Comparison of ENCODE assay signal across 39 cellular contexts in genomic region chr18:52136532-52136931, GRCh38.
"Had no signal": no experiment of that assay in that cellular context is flagged by ENCODE, and none has a peak within 500 bp of the region (broad histone marks: within the 10 kb centered on the region; RNA-seq: fewer than 3 reads in every experiment).

No MANE protein-coding gene starts in this region.

- H3K9me3 ChIP-seq: adrenal gland, body of pancreas had no signal

- FAIRE-seq: astrocyte, bronchial epithelial cell had no signal

- H3K27me3 ChIP-seq: adrenal gland, ascending aorta, body of pancreas, brain microvascular endothelial cell, breast epithelium, cardiac muscle cell had no signal

- H3K4me3 ChIP-seq: adrenal gland, ascending aorta, body of pancreas, breast epithelium, cardiac muscle cell had no signal

- H3K27me3 Mint-ChIP-seq: activated naive CD4-positive, alpha-beta T cell treated with anti-CD3 and anti-CD28 coated beads, Interleukin-2, amount 10 ng/mL, durations not matched to agents 7 days and 5 days; activated naive CD4-positive, alpha-beta T cell treated with anti-CD3 and anti-CD28 coated beads, Interleukin-2, amount 50 U/mL, for 24 hours; activated naive CD8-positive, alpha-beta T cell; activated naive CD8-positive, alpha-beta T cell treated with anti-CD3 and anti-CD28 coated beads for 36 hours; activated naive CD8-positive, alpha-beta T cell treated with anti-CD3 and anti-CD28 coated beads, Interleukin-2, amount 10 ng/mL, durations not matched to agents 7 days and 5 days; activated naive CD8-positive, alpha-beta T cell treated with anti-CD3 and anti-CD28 coated beads, Interleukin-2, amount 50 U/mL, for 24 hours; activated T-cell treated with anti-CD3 and anti-CD28 coated beads, Interleukin-2, amount 50 U/mL, for 24 hours; activated T-helper 17 cell treated with anti-CD3 and anti-CD28 coated beads, Interleukin-2, amount 50 U/mL, for 72 hours; brain; central memory CD8-positive, alpha-beta T cell had no signal

- H3K27ac Mint-ChIP-seq: activated naive CD4-positive, alpha-beta T cell treated with anti-CD3 and anti-CD28 coated beads for 36 hours; activated naive CD4-positive, alpha-beta T cell treated with anti-CD3 and anti-CD28 coated beads, Interleukin-2, amount 10 ng/mL, durations not matched to agents 7 days and 5 days; activated naive CD4-positive, alpha-beta T cell treated with anti-CD3 and anti-CD28 coated beads, Interleukin-2, amount 50 U/mL, for 24 hours; activated naive CD4-positive, alpha-beta T cell treated with anti-CD3 and anti-CD28 coated beads, Interleukin-2, amount 50 U/mL, for 72 hours; activated naive CD8-positive, alpha-beta T cell; activated naive CD8-positive, alpha-beta T cell treated with anti-CD3 and anti-CD28 coated beads for 36 hours; activated naive CD8-positive, alpha-beta T cell treated with anti-CD3 and anti-CD28 coated beads, Interleukin-2, amount 10 ng/mL, durations not matched to agents 7 days and 5 days; activated naive CD8-positive, alpha-beta T cell treated with anti-CD3 and anti-CD28 coated beads, Interleukin-2, amount 50 U/mL, for 24 hours; activated T-cell treated with anti-CD3 and anti-CD28 coated beads, Interleukin-2, amount 50 U/mL, for 24 hours; activated T-cell treated with anti-CD3 and anti-CD28 coated beads, Interleukin-2, amount 50 U/mL, for 72 hours; activated T-helper 1 cell treated with anti-CD3 and anti-CD28 coated beads, Interleukin-12 subunit alpha, Interleukin-12 subunit beta, Interleukin-2, Interleukin-4 antibody, amounts not matched to agents 30 ng/mL and 10 ng/mL and 1 ng/mL, durations not matched to agents 14 hours and 24 hours and 36 hours; activated T-helper 17 cell treated with anti-CD3 and anti-CD28 coated beads, Interleukin-2, amount 50 U/mL, for 72 hours; activated T-helper 2 cell treated with anti-CD3 and anti-CD28 coated beads, Interferon-gamma antibody, Interleukin-2, Interleukin-4, amounts not matched to agents 10 μg/mL and 5 μg/mL and 100 μg/mL, durations not matched to agents 14 hours and 24 hours and 36 hours; brain had no signal

- H3K4me3 Mint-ChIP-seq: activated naive CD4-positive, alpha-beta T cell treated with anti-CD3 and anti-CD28 coated beads for 36 hours; activated naive CD4-positive, alpha-beta T cell treated with anti-CD3 and anti-CD28 coated beads, Interleukin-2, amount 10 ng/mL, durations not matched to agents 7 days and 5 days; activated naive CD4-positive, alpha-beta T cell treated with anti-CD3 and anti-CD28 coated beads, Interleukin-2, amount 50 U/mL, for 24 hours; activated naive CD8-positive, alpha-beta T cell; activated naive CD8-positive, alpha-beta T cell treated with anti-CD3 and anti-CD28 coated beads for 36 hours; activated naive CD8-positive, alpha-beta T cell treated with anti-CD3 and anti-CD28 coated beads, Interleukin-2, amount 10 ng/mL, durations not matched to agents 7 days and 5 days; activated naive CD8-positive, alpha-beta T cell treated with anti-CD3 and anti-CD28 coated beads, Interleukin-2, amount 50 U/mL, for 24 hours; activated T-cell treated with anti-CD3 and anti-CD28 coated beads, Interleukin-2, amount 50 U/mL, for 24 hours; activated T-cell treated with anti-CD3 and anti-CD28 coated beads, Interleukin-2, amount 50 U/mL, for 4 hours; activated T-cell treated with anti-CD3 and anti-CD28 coated beads, Interleukin-2, amount 50 U/mL, for 72 hours; activated T-helper 1 cell treated with anti-CD3 and anti-CD28 coated beads, Interleukin-12 subunit alpha, Interleukin-12 subunit beta, Interleukin-2, Interleukin-4 antibody, amounts not matched to agents 30 ng/mL and 10 ng/mL and 1 ng/mL, durations not matched to agents 14 hours and 24 hours and 36 hours; activated T-helper 17 cell treated with anti-CD3 and anti-CD28 coated beads, Interleukin-2, amount 50 U/mL, for 72 hours; brain; central memory CD8-positive, alpha-beta T cell had no signal

- H3K27ac ChIP-seq: adrenal gland, ascending aorta, body of pancreas, brain microvascular endothelial cell, breast epithelium, cardiac muscle cell had no signal

- ATAC-seq: activated naive CD4-positive, alpha-beta T cell treated with anti-CD3 and anti-CD28 coated beads, Interleukin-2, amount 50 U/mL, for 72 hours; activated naive CD8-positive, alpha-beta T cell treated with anti-CD3 and anti-CD28 coated beads, Interleukin-2, amount 50 U/mL, for 24 hours; activated T-cell treated with anti-CD3 and anti-CD28 coated beads, Interleukin-2, amount 50 U/mL, for 4 hours; activated T-cell treated with anti-CD3 and anti-CD28 coated beads, Interleukin-2, amount 50 U/mL, for 72 hours; activated T-helper 17 cell treated with anti-CD3 and anti-CD28 coated beads, Interleukin-2, amount 50 U/mL, for 72 hours; body of pancreas had no signal

- H3K36me3 ChIP-seq: adrenal gland, ascending aorta, brain microvascular endothelial cell, breast epithelium, cardiac muscle cell had no signal

- H3K36me3 Mint-ChIP-seq: activated naive CD4-positive, alpha-beta T cell treated with anti-CD3 and anti-CD28 coated beads, Interleukin-2, amount 10 ng/mL, durations not matched to agents 7 days and 5 days; activated naive CD4-positive, alpha-beta T cell treated with anti-CD3 and anti-CD28 coated beads, Interleukin-2, amount 50 U/mL, for 24 hours; activated naive CD8-positive, alpha-beta T cell; activated naive CD8-positive, alpha-beta T cell treated with anti-CD3 and anti-CD28 coated beads for 36 hours; activated naive CD8-positive, alpha-beta T cell treated with anti-CD3 and anti-CD28 coated beads, Interleukin-2, amount 10 ng/mL, durations not matched to agents 7 days and 5 days had no signal

- H3K4me1 ChIP-seq: adrenal gland, ascending aorta, body of pancreas, breast epithelium had no signal

- DNase-seq: activated effector memory CD4-positive, alpha-beta T cell treated with anti-CD3 and anti-CD28 coated beads, Interleukin-2, amount 50 U/mL, for 16 hours; activated effector memory CD4-positive, alpha-beta T cell treated with Interleukin-2 at 50 U/mL for 16 hours; activated gamma-delta T cell; activated gamma-delta T cell treated with Interleukin-2 at 50 U/mL for 16 hours; activated naive CD4-positive, alpha-beta T cell; activated naive CD4-positive, alpha-beta T cell treated with anti-CD3 and anti-CD28 coated beads for 36 hours; activated naive CD4-positive, alpha-beta T cell treated with anti-CD3 and anti-CD28 coated beads, Interleukin-2, amount 10 ng/mL, durations not matched to agents 7 days and 5 days; activated naive CD4-positive, alpha-beta T cell treated with anti-CD3 and anti-CD28 coated beads, Interleukin-2, amount 50 U/mL, for 16 hours; activated naive CD4-positive, alpha-beta T cell treated with Interleukin-2 at 50 U/mL for 16 hours; activated naive CD8-positive, alpha-beta T cell treated with anti-CD3 and anti-CD28 coated beads for 36 hours; activated naive CD8-positive, alpha-beta T cell treated with anti-CD3 and anti-CD28 coated beads, Interleukin-2, amount 10 ng/mL, durations not matched to agents 7 days and 5 days; activated naive CD8-positive, alpha-beta T cell treated with anti-CD3 and anti-CD28 coated beads, Interleukin-2, amount 50 U/mL, for 24 hours; activated T-cell treated with anti-CD3 and anti-CD28 coated beads, Interleukin-2, amount 50 U/mL, for 24 hours; activated T-cell treated with anti-CD3 and anti-CD28 coated beads, Interleukin-2, amount 50 U/mL, for 4 hours; activated T-cell treated with anti-CD3 and anti-CD28 coated beads, Interleukin-2, amount 50 U/mL, for 48 hours; activated T-cell treated with anti-CD3 and anti-CD28 coated beads, Interleukin-2, amount 50 U/mL, for 72 hours; adrenal gland; amniotic stem cell; amygdala; anterior cingulate cortex; aorta; body of pancreas; brain microvascular endothelial cell; caudate nucleus; central memory CD4-positive, alpha-beta T cell; cerebellar nuclear complex had no signal

- H3K4me1 Mint-ChIP-seq: activated naive CD4-positive, alpha-beta T cell treated with anti-CD3 and anti-CD28 coated beads, Interleukin-2, amount 10 ng/mL, durations not matched to agents 7 days and 5 days; activated naive CD4-positive, alpha-beta T cell treated with anti-CD3 and anti-CD28 coated beads, Interleukin-2, amount 50 U/mL, for 24 hours; activated naive CD8-positive, alpha-beta T cell treated with anti-CD3 and anti-CD28 coated beads for 36 hours; activated naive CD8-positive, alpha-beta T cell treated with anti-CD3 and anti-CD28 coated beads, Interleukin-2, amount 10 ng/mL, durations not matched to agents 7 days and 5 days; activated naive CD8-positive, alpha-beta T cell treated with anti-CD3 and anti-CD28 coated beads, Interleukin-2, amount 50 U/mL, for 24 hours; activated T-helper 17 cell treated with anti-CD3 and anti-CD28 coated beads, Interleukin-2, amount 50 U/mL, for 72 hours; central memory CD8-positive, alpha-beta T cell had no signal
